In genomic region chr7:16648551-16648950, GRCh38 we compare ENCODE assay signal across 11 cellular contexts. TPM values are rescaled to one million over a fixed set of nuclear protein-coding genes. Genes with fewer than 3 reads are reported as not detected.
DNase-seq lines count a peak whose midpoint lies in the region; ATAC-seq, FAIRE-seq and TF ChIP-seq lines count a peak whose summit lies in the region.
"Had no signal": no experiment of that assay in that cellular context is flagged by ENCODE, and none has a peak within 500 bp of the region (broad histone marks: within the 10 kb centered on the region; RNA-seq: fewer than 3 reads in every experiment).

No MANE protein-coding gene starts in this region.

- TF ChIP-seq CTCF in MM.1S (IDR thresholded peaks at IDR 0.05; ENCODE audit: low read length): no peak
- no peak for TF ChIP-seq CTCF in breast epithelium (IDR thresholded peaks at IDR 0.05)
- TF ChIP-seq CTCF in osteocyte (IDR thresholded peaks at IDR 0.05): no peak
- no peak for TF ChIP-seq CTCF in adrenal gland (IDR thresholded peaks at IDR 0.05)

- H3K27me3 ChIP-seq in MM.1S (replicated peaks; ENCODE audit: insufficient read depth, low read length) (no peaks in the 10 kb centered on the region), breast epithelium (no peaks in the 10 kb centered on the region), adrenal gland (no peaks in the 10 kb centered on the region)
- H3K27me3 ChIP-seq: ascending aorta had no signal

- intact Hi-C loops in breast epithelium (cut with DNase I; ENCODE audit: low total_unique reads) (no loop called here), adrenal gland (cut with DNase I) (no loop called here)

- H3K9me2 ChIP-seq in MM.1S (replicated peaks; ENCODE audit: insufficient read depth, low read length): no peaks in the 10 kb centered on the region

- FAIRE-seq in frontal cortex (lab: Jason Lieb, UNC): no peak

- H3K36me3 ChIP-seq in MM.1S (replicated peaks; ENCODE audit: insufficient read depth, low read length): no peaks in the 10 kb centered on the region
- no peaks in the 10 kb centered on the region for H3K36me3 ChIP-seq in breast epithelium
- no peaks in the 10 kb centered on the region for H3K36me3 ChIP-seq in adrenal gland (replicated peaks in 1 of 2)
- H3K36me3 ChIP-seq: ascending aorta, prostate gland had no signal

- WGBS in adrenal gland, 4 donors: 66 to 77% (median 73%) methylated on average over 1 of the region's 1 CpG

- H3K9me3 ChIP-seq in MM.1S (replicated peaks; ENCODE audit: insufficient read depth, low read length): no peaks in the 10 kb centered on the region
- no peaks in the 10 kb centered on the region for H3K9me3 ChIP-seq in breast epithelium
- no peaks in the 10 kb centered on the region for H3K9me3 ChIP-seq in adrenal gland (replicated peaks in 1 of 3)
- H3K9me3 ChIP-seq: ascending aorta, prostate gland had no signal

- no peak overlapping the region for H3K27ac ChIP-seq in MM.1S (ENCODE audit: low read length)
- H3K27ac ChIP-seq in breast epithelium: peak overlapping the region; percentile 30 to 34
- H3K27ac ChIP-seq in adrenal gland: no peak overlapping the region
- H3K27ac ChIP-seq: ascending aorta, prostate gland had no signal

- H2AFZ ChIP-seq in MM.1S (ENCODE audit: low read length): no peak overlapping the region

- H3K4me2 ChIP-seq in MM.1S (ENCODE audit: low read depth, low read length): peak overlapping the region; percentile 64; the same call in 1 of the 2 replicates

- 0 out of 2 replicates have a peak, but pooled peaks cover 4% of the 10 kb centered on the region for H3F3A ChIP-seq in MM.1S (ENCODE audit: insufficient read depth, low read length)

- H3K79me2 ChIP-seq in MM.1S (ENCODE audit: low read length): peaks cover 75% of the 10 kb centered on the region

- DNase-seq in NCI-H82 (lab: John Stamatoyannopoulos, UW) (peak; percentile 6), NCI-H82 treated with DMSO at 0.1 percent for 48 hours (lab: John Stamatoyannopoulos, UW; ENCODE audit: unreplicated experiment) (no peak), MM.1S (no peak), breast epithelium (ENCODE audit: low spot score in 2 of 2) (no peak), osteocyte (ENCODE audit: extremely low spot score, unreplicated experiment) (no peak), adrenal gland (no peak), frontal cortex (ENCODE audit: low spot score in 2 of 2) (no peak)
- DNase-seq: NCI-H1092 treated with DMSO at 0.1 percent for 48 hours had no signal

- no peaks in the 10 kb centered on the region for H3K9me3 Mint-ChIP-seq in osteocyte (ENCODE audit: unreplicated experiment)

- peak overlapping the region; percentile 16 for H3K4me3 Mint-ChIP-seq in osteocyte (ENCODE audit: unreplicated experiment)

- H3K4me1 Mint-ChIP-seq in osteocyte (ENCODE audit: unreplicated experiment): peaks cover 58% of the 10 kb centered on the region

- TF ChIP-seq POLR2A in breast epithelium (IDR thresholded peaks at IDR 0.05) (no peak), adrenal gland (IDR thresholded peaks at IDR 0.05) (no peak)

- no peak for ATAC-seq in HG02840 (IDR thresholded peaks at IDR 0.05; ENCODE audit: low FRiP score, unreplicated experiment)

- peaks cover 21% of the 10 kb centered on the region; the same call in 1 of the 2 replicates for H3K4me1 ChIP-seq in MM.1S (ENCODE audit: low read length)
- peaks cover 0 to 17% of the 10 kb centered on the region in 2 donors for H3K4me1 ChIP-seq in breast epithelium
- peaks cover 10 to 45% of the 10 kb centered on the region in 2 donors for H3K4me1 ChIP-seq in adrenal gland (replicated peaks in 1 of 2)

- H3K4me3 ChIP-seq in MM.1S (ENCODE audit: low read length) (no peak overlapping the region), breast epithelium (no peak overlapping the region), adrenal gland (no peak overlapping the region)
- H3K4me3 ChIP-seq: ascending aorta, prostate gland had no signal

- H4K20me1 ChIP-seq in MM.1S (ENCODE audit: insufficient read depth, low read length): peaks cover 18% of the 10 kb centered on the region; the same call in 1 of the 2 replicates

- H3K36me3 Mint-ChIP-seq in osteocyte (ENCODE audit: unreplicated experiment): no peaks in the 10 kb centered on the region

- H3K9ac ChIP-seq in MM.1S (ENCODE audit: low read length): no peak overlapping the region

- no peaks in the 10 kb centered on the region for H3K27me3 Mint-ChIP-seq in osteocyte (ENCODE audit: unreplicated experiment)

- peak overlapping the region; percentile 57 for H3K27ac Mint-ChIP-seq in osteocyte (ENCODE audit: unreplicated experiment)

RNA-seq across cellular contexts. Expression of gene BZW2, which starts 2.6 kb away (rescaled TPM):
- total RNA-seq in breast epithelium: 10 to 100 TPM; 55.7 to 68.8 (median 68.2) TPM
- total RNA-seq in osteocyte: 60.9 and 61.3 TPM in 2 replicates
- total RNA-seq in adrenal gland: 10 to 100 TPM; 18.5 to 39.6 (median 34.2) TPM
- 10 to 100 TPM; 11.1 to 43.0 (median 19.7) TPM for polyA plus RNA-seq in adrenal gland
- 101 TPM for total RNA-seq in frontal cortex

RNA-seq across cellular contexts. Expression of gene ANKMY2, which starts 3.0 kb away (rescaled TPM):
- total RNA-seq in breast epithelium (10 to 100 TPM; 14.9 to 24.4 (median 18.4) TPM), osteocyte (16.9 TPM in 2 replicates), adrenal gland (10 to 100 TPM in 7 of 8 donors, 1 to 10 TPM in 1; 9.3 to 23.8 (median 15.8) TPM), frontal cortex (96.6 TPM)
- polyA plus RNA-seq in adrenal gland: 10 to 100 TPM in 1 of 3 donors, 1 to 10 TPM in 2; 5.4 to 20.0 (median 7.0) TPM

Comparison
In these comparisons a context has a peak if more than half of its experiments do, and no peak if none do; other contexts are left out.
1. H3K27ac ChIP-seq: peak in breast epithelium (2 of 2); none in MM.1S (single experiment) and adrenal gland (0 of 5).